ENCODE assay signal across 25 cellular contexts in genomic region chr18:56191334-56191733, GRCh38.
"Had no signal": no experiment of that assay in that cellular context is flagged by ENCODE, and none has a peak within 500 bp of the region (broad histone marks: within the 10 kb centered on the region; RNA-seq: fewer than 3 reads in every experiment).

No MANE protein-coding gene starts in this region.

- H3K27ac ChIP-seq: coronary artery, dorsolateral prefrontal cortex, foreskin keratinocyte, gastrocnemius medialis, heart right ventricle, left lung had no signal

- DNase-seq: dermis blood vessel endothelial cell; dorsolateral prefrontal cortex; effector CD4-positive, alpha-beta T cell; effector memory CD4-positive, alpha-beta T cell; foreskin keratinocyte; gastrocnemius medialis; glutamatergic neuron; head of caudate nucleus; heart right ventricle; hypothalamus; immature natural killer cell; islet precursor cell; left cardiac atrium; left lung; left ventricle myocardium superior; mammary epithelial cell; mesendoderm; midbrain; mucosa of descending colon; naive B cell had no signal

- H3K27me3 Mint-ChIP-seq: memory B cell, naive B cell had no signal

- H3K4me1 ChIP-seq: foreskin keratinocyte, gastrocnemius medialis, heart right ventricle, left lung had no signal

- H3K27me3 ChIP-seq: dorsolateral prefrontal cortex, foreskin keratinocyte, gastrocnemius medialis, heart right ventricle, left lung had no signal

- H3K4me1 Mint-ChIP-seq: immature natural killer cell had no signal

- ATAC-seq: esophagus mucosa, foreskin keratinocyte, gastrocnemius medialis, heart right ventricle, left cardiac atrium, left lung, left ventricle myocardium superior, mucosa of descending colon had no signal

- H3K36me3 ChIP-seq: gastrocnemius medialis, heart right ventricle, left lung had no signal

- H3K9me3 ChIP-seq: gastrocnemius medialis, heart right ventricle, left lung, mucosa of descending colon had no signal

- FAIRE-seq: colon had no signal

- H3K4me3 Mint-ChIP-seq: immature natural killer cell, memory B cell, naive B cell had no signal

- H3K36me3 Mint-ChIP-seq: immature natural killer cell, memory B cell, naive B cell had no signal

- H3K27ac Mint-ChIP-seq: immature natural killer cell, memory B cell had no signal

- H3K4me3 ChIP-seq: coronary artery, dorsolateral prefrontal cortex, gastrocnemius medialis, heart right ventricle, left lung, lung, mucosa of descending colon had no signal
